1 cellular context compared by ENCODE assay signal in the genomic region with DNA sequence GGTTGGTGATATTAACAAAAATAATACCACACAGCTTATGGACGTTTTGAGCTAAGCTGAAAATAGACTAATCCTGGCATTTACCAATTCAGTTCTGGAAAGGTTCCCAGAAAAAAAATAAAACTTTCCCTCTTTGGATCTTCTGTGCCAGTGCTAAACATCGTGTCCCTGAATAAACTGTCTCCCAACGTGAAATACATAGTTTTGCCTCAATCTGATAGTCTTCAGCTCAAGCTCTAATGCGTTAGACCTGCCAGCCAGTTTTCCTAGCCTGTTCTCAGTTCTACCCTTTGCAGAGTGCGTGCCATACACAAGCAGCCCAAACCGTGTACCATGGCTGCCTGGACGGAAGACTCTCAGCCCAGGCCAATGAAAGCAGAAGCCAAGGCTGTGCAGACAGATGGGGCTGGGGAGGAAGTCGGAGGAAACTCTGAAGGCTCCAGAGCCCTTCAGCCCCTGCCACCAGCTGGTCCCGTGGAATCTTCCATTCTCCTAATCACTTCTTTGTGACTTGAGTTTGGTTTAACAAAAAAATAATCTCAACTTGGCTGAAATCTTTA.
TF ChIP-seq lines count a peak whose summit lies in the region.

No MANE protein-coding gene starts in this region.

TF ChIP-seq in WTC11, 78 proteins besides CTCF, POLR2A, EP300 and RAD21 (continued from another document):
- no peak for TF ChIP-seq ZNF121 (CRISPR knock-in tag; IDR thresholded peaks at IDR 0.05)
- no peak for TF ChIP-seq FOXP4 (CRISPR knock-in tag; IDR thresholded peaks at IDR 0.05)
- no peak for TF ChIP-seq TEAD1 (CRISPR knock-in tag; IDR thresholded peaks at IDR 0.05)
- TF ChIP-seq ESRRA (CRISPR knock-in tag; IDR thresholded peaks at IDR 0.05; ENCODE audit: borderline replicate concordance): no peak
- no peak for TF ChIP-seq TEAD4 (CRISPR knock-in tag; IDR thresholded peaks at IDR 0.05)
- no peak for TF ChIP-seq GRHL2 (CRISPR knock-in tag; IDR thresholded peaks at IDR 0.05; ENCODE audit: insufficient replicate concordance, severe bottlenecking)
- TF ChIP-seq PRRX2 (CRISPR knock-in tag; IDR thresholded peaks at IDR 0.05): no peak
